24 cellular contexts compared by ENCODE assay signal in the genomic region with DNA sequence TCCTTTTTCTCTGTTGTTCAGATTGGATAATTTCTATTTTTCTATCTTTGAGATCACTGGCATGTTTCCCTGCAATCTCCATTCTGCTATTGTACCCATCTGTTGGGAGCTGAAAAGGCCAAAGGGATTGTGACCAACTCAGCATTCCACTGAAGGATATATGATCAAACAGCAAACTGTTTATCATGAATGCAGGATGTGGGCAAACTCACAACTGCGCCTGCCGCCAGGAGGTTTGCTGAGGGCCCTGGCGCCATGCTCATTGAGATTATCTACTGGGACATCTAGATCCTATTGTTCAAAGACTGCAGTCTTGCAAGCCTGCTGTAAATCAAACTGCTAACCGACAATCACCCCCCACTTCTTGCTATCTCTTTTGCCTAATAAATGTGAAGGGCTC. TPM values are rescaled to one million over a fixed set of nuclear protein-coding genes. Genes with fewer than 3 reads are reported as not detected.
A peak's percentile ranks its signal among the peaks of the same experiment; 100 is the strongest.
DNase-seq lines count a peak whose midpoint lies in the region; ATAC-seq and TF ChIP-seq lines count a peak whose summit lies in the region.
"Had no signal": no experiment of that assay in that cellular context is flagged by ENCODE, and none has a peak within 500 bp of the region (broad histone marks: within the 10 kb centered on the region; RNA-seq: fewer than 3 reads in every experiment).

No MANE protein-coding gene starts in this region.

- TF ChIP-seq POLR2A in upper lobe of left lung (IDR thresholded peaks at IDR 0.05) (no peak), transverse colon (IDR thresholded peaks at IDR 0.05) (no peak)

- no peak overlapping the region for H2AFZ ChIP-seq in Loucy (ENCODE audit: low read length)

- TF ChIP-seq CTCF in Loucy (conservative IDR thresholded peaks at IDR 0.05; ENCODE audit: low read length): no peak
- peak in 1 of 6 experiments; percentile 8 for TF ChIP-seq CTCF in upper lobe of left lung (IDR thresholded peaks at IDR 0.05)
- TF ChIP-seq CTCF in transverse colon (IDR thresholded peaks at IDR 0.05): no peak

- peaks cover 33% of the 10 kb centered on the region for H3K4me1 Mint-ChIP-seq in activated naive CD8-positive, alpha-beta T cell (ENCODE audit: low read depth)
- peaks cover 15% of the 10 kb centered on the region for H3K4me1 Mint-ChIP-seq in activated naive CD8-positive, alpha-beta T cell treated with anti-CD3 and anti-CD28 coated beads for 36 hours

- WGBS in upper lobe of left lung, 2 donors: 38 to 62% methylated on average over 4 of the region's 4 CpGs
- 72 to 86% methylated on average over 3 to 4 of the region's 4 CpGs for WGBS in transverse colon (ENCODE audit: low coverage in 1 of 2), 2 donors

- no peak overlapping the region for H3K27ac Mint-ChIP-seq in activated naive CD8-positive, alpha-beta T cell
- H3K27ac Mint-ChIP-seq in activated naive CD8-positive, alpha-beta T cell treated with anti-CD3 and anti-CD28 coated beads for 36 hours: no peak overlapping the region
- H3K27ac Mint-ChIP-seq: activated CD4-positive, alpha-beta memory T cell treated with anti-CD3 and anti-CD28 coated beads, Interleukin-2, amount 10 ng/mL, durations not matched to agents 7 days and 5 days; natural killer cell; stimulated activated naive CD8-positive, alpha-beta T cell treated with anti-CD3 and anti-CD28 coated beads, Interleukin-15, Interleukin-2, amounts not matched to agents 100 ng/mL and 50 ng/mL, for 24 hours had no signal

- ATAC-seq in upper lobe of left lung (ENCODE audit: low FRiP score in 2 of 2) (no peak), GM19324 (IDR thresholded peaks at IDR 0.05; ENCODE audit: low FRiP score, unreplicated experiment) (no peak)
- ATAC-seq: body of pancreas, HepG2, left lung, natural killer cell had no signal

- no peaks in the 10 kb centered on the region for H3K27me3 ChIP-seq in Loucy (ENCODE audit: insufficient read depth, low read length, poor library complexity, severe bottlenecking)
- no peaks in the 10 kb centered on the region for H3K27me3 ChIP-seq in upper lobe of left lung
- peaks cover 14% of the 10 kb centered on the region for H3K27me3 ChIP-seq in transverse colon
- H3K27me3 ChIP-seq: body of pancreas had no signal

- H3K36me3 Mint-ChIP-seq in activated naive CD8-positive, alpha-beta T cell: no peaks in the 10 kb centered on the region
- H3K36me3 Mint-ChIP-seq in activated naive CD8-positive, alpha-beta T cell treated with anti-CD3 and anti-CD28 coated beads for 36 hours: no peaks in the 10 kb centered on the region

- TF ChIP-seq EP300 in upper lobe of left lung (IDR thresholded peaks at IDR 0.05) (peak in 1 of 4 donors; percentile 62), transverse colon (IDR thresholded peaks at IDR 0.05; ENCODE audit: low read depth) (no peak)

- intact Hi-C loops in transverse colon (cut with DNase I; ENCODE audit: low total_unique reads): no loop called here

- H3K4me1 ChIP-seq in Loucy (ENCODE audit: insufficient read depth, low read length, poor library complexity, severe bottlenecking) (peaks cover 25% of the 10 kb centered on the region), upper lobe of left lung (peaks cover 14 to 35% (median 30%) of the 10 kb centered on the region in 4 donors), transverse colon (peaks cover 13 to 49% (median 27%) of the 10 kb centered on the region in 4 donors)

- no peaks in the 10 kb centered on the region for H3F3A ChIP-seq in Loucy (ENCODE audit: low read depth)

- H3K27me3 Mint-ChIP-seq in activated naive CD8-positive, alpha-beta T cell: no peaks in the 10 kb centered on the region
- no peaks in the 10 kb centered on the region for H3K27me3 Mint-ChIP-seq in activated naive CD8-positive, alpha-beta T cell treated with anti-CD3 and anti-CD28 coated beads for 36 hours
- H3K27me3 Mint-ChIP-seq: stimulated activated naive CD8-positive, alpha-beta T cell treated with anti-CD3 and anti-CD28 coated beads, Interleukin-15, Interleukin-2, amounts not matched to agents 100 ng/mL and 50 ng/mL, for 24 hours had no signal

- peaks cover 6% of the 10 kb centered on the region for H4K20me1 ChIP-seq in Loucy (ENCODE audit: insufficient read depth, low read length, poor library complexity, severe bottlenecking)

- no peak overlapping the region for H3K9ac ChIP-seq in Loucy (ENCODE audit: low read depth, low read length, poor library complexity, severe bottlenecking)

- DNase-seq in activated naive CD8-positive, alpha-beta T cell treated with anti-CD3 and anti-CD28 coated beads for 36 hours: no peak
- no peak for DNase-seq in epithelial cell of prostate (ENCODE audit: low read depth, low spot score)
- DNase-seq in upper lobe of left lung: no peak
- DNase-seq in transverse colon: no peak
- no peak for DNase-seq in Kasumi-1 (lab: John Stamatoyannopoulos, UW)
- DNase-seq: activated CD4-positive, alpha-beta memory T cell treated with anti-CD3 and anti-CD28 coated beads, Interleukin-2, amount 10 ng/mL, durations not matched to agents 7 days and 5 days; activated CD4-positive, alpha-beta T cell treated with anti-CD3 and anti-CD28 coated beads for 1 hour; activated effector memory CD4-positive, alpha-beta T cell treated with Interleukin-2 at 50 U/mL for 16 hours; body of pancreas; hypothalamus; left lung; midbrain; natural killer cell; NCI-H1105; NCI-H1930; NCI-H524 treated with DMSO at 0.1 percent for 48 hours; NK-92 treated with Interleukin-12 subunit alpha and Interleukin-12 subunit beta, amount 100 ng/mL, for 24 hours; SIG-M5; tibial artery had no signal

- H3K9me3 ChIP-seq in Loucy (ENCODE audit: insufficient read depth, low read depth, low read length): no peaks in the 10 kb centered on the region
- no peaks in the 10 kb centered on the region for H3K9me3 ChIP-seq in upper lobe of left lung
- no peaks in the 10 kb centered on the region for H3K9me3 ChIP-seq in transverse colon
- H3K9me3 ChIP-seq: body of pancreas, left lung, tibial artery had no signal

- in situ Hi-C loops in transverse colon (cut with MboI; ENCODE audit: low pct_ligation_motif_present in 1 of 4, low pct_unique_long_range_greater_than_20kb in 1 of 4, low sequenced_read_pairs in 3 of 4): no loop called here

- H3K9me3 Mint-ChIP-seq in activated naive CD8-positive, alpha-beta T cell (ENCODE audit: low read depth): peaks cover 7% of the 10 kb centered on the region
- H3K9me3 Mint-ChIP-seq in activated naive CD8-positive, alpha-beta T cell treated with anti-CD3 and anti-CD28 coated beads for 36 hours: peaks cover 3% of the 10 kb centered on the region
- H3K9me3 Mint-ChIP-seq: natural killer cell; stimulated activated naive CD8-positive, alpha-beta T cell treated with anti-CD3 and anti-CD28 coated beads, Interleukin-15, Interleukin-2, amounts not matched to agents 100 ng/mL and 50 ng/mL, for 24 hours had no signal

- H3K27ac ChIP-seq in epithelial cell of prostate (peak overlapping the region; percentile 20), upper lobe of left lung (peak overlapping the region; percentile 14 to 79 (median 46)), transverse colon (no peak overlapping the region)
- H3K27ac ChIP-seq: body of pancreas, tibial artery had no signal

- no peaks in the 10 kb centered on the region for H3K36me3 ChIP-seq in Loucy (ENCODE audit: insufficient read depth, low read length)
- H3K36me3 ChIP-seq in upper lobe of left lung: no peaks in the 10 kb centered on the region
- no peaks in the 10 kb centered on the region for H3K36me3 ChIP-seq in transverse colon
- H3K36me3 ChIP-seq: left lung, tibial artery had no signal

- no peaks in the 10 kb centered on the region for H3K9me2 ChIP-seq in Loucy (replicated peaks; ENCODE audit: low read depth, low read length)

- peak overlapping the region; percentile 44 for H3K4me2 ChIP-seq in Loucy (ENCODE audit: low read depth, low read length, poor library complexity, severe bottlenecking)

- H3K79me2 ChIP-seq in Loucy (ENCODE audit: insufficient read depth, low read length): peaks cover 11% of the 10 kb centered on the region

- H3K4me3 ChIP-seq in Loucy (ENCODE audit: low read length, poor library complexity, severe bottlenecking): no peak overlapping the region
- no peak overlapping the region for H3K4me3 ChIP-seq in upper lobe of left lung
- no peak overlapping the region for H3K4me3 ChIP-seq in transverse colon
- H3K4me3 ChIP-seq: body of pancreas, left lung, tibial artery had no signal

- H3K4me3 Mint-ChIP-seq in activated naive CD8-positive, alpha-beta T cell: peak overlapping the region; percentile 17
- H3K4me3 Mint-ChIP-seq in activated naive CD8-positive, alpha-beta T cell treated with anti-CD3 and anti-CD28 coated beads for 36 hours: no peak overlapping the region
- H3K4me3 Mint-ChIP-seq: activated CD4-positive, alpha-beta memory T cell treated with anti-CD3 and anti-CD28 coated beads, Interleukin-2, amount 10 ng/mL, durations not matched to agents 7 days and 5 days; natural killer cell; stimulated activated naive CD8-positive, alpha-beta T cell treated with anti-CD3 and anti-CD28 coated beads, Interleukin-15, Interleukin-2, amounts not matched to agents 100 ng/mL and 50 ng/mL, for 24 hours had no signal

RNA-seq across cellular contexts. Expression of a gene that starts 3.8 kb away (rescaled TPM):
- 100 to 1,000 TPM; 315 to 324 TPM for total RNA-seq in activated naive CD8-positive, alpha-beta T cell treated with anti-CD3 and anti-CD28 coated beads for 36 hours
- 100 to 1,000 TPM in 5 of 6 donors, 10 to 100 TPM in 1; 75.4 to 328 (median 160) TPM for total RNA-seq in upper lobe of left lung
- total RNA-seq in transverse colon: 100 to 1,000 TPM; 120 to 202 (median 144) TPM

Comparison
In these comparisons a context has a peak if more than half of its experiments do, and no peak if none do; other contexts are left out.
1. H3K27ac ChIP-seq: peak in epithelial cell of prostate (single experiment) and upper lobe of left lung (4 of 4); none in transverse colon (0 of 4).